In genomic region chrX:136336623-136337022, GRCh38 we compare ENCODE assay signal across 15 cellular contexts. TPM values are rescaled to one million over a fixed set of nuclear protein-coding genes. Genes with fewer than 3 reads are reported as not detected.
DNase-seq lines count a peak whose midpoint lies in the region; ATAC-seq and TF ChIP-seq lines count a peak whose summit lies in the region.
"Had no signal": no experiment of that assay in that cellular context is flagged by ENCODE, and none has a peak within 500 bp of the region (broad histone marks: within the 10 kb centered on the region; RNA-seq: fewer than 3 reads in every experiment).

No MANE protein-coding gene starts in this region.

- H3K4me3 ChIP-seq in cardiac muscle cell (no peak overlapping the region), OCI-LY3 (ENCODE audit: low read length) (no peak overlapping the region), esophagus squamous epithelium (no peak overlapping the region), smooth muscle cell (no peak overlapping the region)
- H3K4me3 ChIP-seq: GM23248, heart left ventricle had no signal

- no peak for TF ChIP-seq POLR2A in esophagus squamous epithelium (IDR thresholded peaks at IDR 0.05)

- H3K4me2 ChIP-seq in OCI-LY3 (ENCODE audit: low read length), result no peak overlapping the region
- H3K4me2 ChIP-seq in smooth muscle cell, result no peak overlapping the region

- ATAC-seq in left cardiac atrium (no peak), GM19324 (IDR thresholded peaks at IDR 0.05; ENCODE audit: low FRiP score, unreplicated experiment) (no peak), HG03175 (IDR thresholded peaks at IDR 0.05; ENCODE audit: unreplicated experiment) (no peak)
- ATAC-seq: activated CD4-positive, alpha-beta T cell treated with anti-CD3 and anti-CD28 coated beads for 36 hours; heart left ventricle had no signal

- H2AFZ ChIP-seq in OCI-LY3 (ENCODE audit: low read depth, low read length), result no peak overlapping the region
- H2AFZ ChIP-seq in smooth muscle cell (ENCODE audit: low read depth), result no peak overlapping the region
- H2AFZ ChIP-seq: GM23248 had no signal

- intact Hi-C loops in left cardiac atrium (cut with DNase I), result no loop called here
- intact Hi-C loops in esophagus squamous epithelium (cut with DNase I), result no loop called here

- H3K9me3 ChIP-seq in cardiac muscle cell (ENCODE audit: low read depth) (no peaks in the 10 kb centered on the region), OCI-LY3 (ENCODE audit: insufficient read depth, low read length) (no peaks in the 10 kb centered on the region; the same call in 1 of the 2 replicates), esophagus squamous epithelium (no peaks in the 10 kb centered on the region), smooth muscle cell (replicated peaks; ENCODE audit: low read depth) (no peaks in the 10 kb centered on the region)

- 90 to 100% methylated on average over 1 of the region's 1 CpG for WGBS in esophagus squamous epithelium, 2 donors
- WGBS in smooth muscle cell (ENCODE audit: low lambda C conversion rate), result 93% methylated on average over 1 of the region's 1 CpG

- H3K4me1 ChIP-seq in cardiac muscle cell (ENCODE audit: low read depth) (no peaks in the 10 kb centered on the region), OCI-LY3 (ENCODE audit: low read length) (no peaks in the 10 kb centered on the region), esophagus squamous epithelium (no peaks in the 10 kb centered on the region), smooth muscle cell (ENCODE audit: low read depth) (no peaks in the 10 kb centered on the region)
- H3K4me1 ChIP-seq: heart left ventricle had no signal

- H3K79me2 ChIP-seq in OCI-LY3 (ENCODE audit: low read length), result no peaks in the 10 kb centered on the region
- H3K79me2 ChIP-seq in smooth muscle cell (ENCODE audit: low read depth), result no peaks in the 10 kb centered on the region

- H3K27ac ChIP-seq in cardiac muscle cell, result no peak overlapping the region
- H3K27ac ChIP-seq in OCI-LY3 (ENCODE audit: low read length), result no peak overlapping the region
- H3K27ac ChIP-seq in esophagus squamous epithelium, result no peak overlapping the region
- H3K27ac ChIP-seq in smooth muscle cell (ENCODE audit: low read depth), result no peak overlapping the region
- H3K27ac ChIP-seq: GM23248, heart left ventricle had no signal

- TF ChIP-seq CTCF in cardiac muscle cell (IDR thresholded peaks at IDR 0.05; ENCODE audit: low read depth, low read length) (peak; percentile 31), OCI-LY3 (IDR thresholded peaks at IDR 0.05; ENCODE audit: low read depth, low read length) (0 out of 2 replicates have a peak, but pooled peaks have one; percentile 15), esophagus squamous epithelium (IDR thresholded peaks at IDR 0.05) (peak in 4 of 6 experiments; percentile 6 to 34 (median 23)), smooth muscle cell (IDR thresholded peaks at IDR 0.05; ENCODE audit: borderline replicate concordance, insufficient read depth, poor library complexity, severe bottlenecking) (peak; percentile 40)

- DNase-seq in cardiac muscle cell (ENCODE audit: low read depth in 1 of 2, low spot score in 1 of 2) (no peak), left cardiac atrium (no peak), esophagus squamous epithelium (lab: John Stamatoyannopoulos, UW) (no peak), smooth muscle cell (lab: John Stamatoyannopoulos, UW; ENCODE audit: unreplicated experiment) (no peak), LoVo (ENCODE audit: low spot score) (no peak)
- DNase-seq: activated CD4-positive, alpha-beta T cell treated with anti-CD3 and anti-CD28 coated beads for 36 hours; activated gamma-delta T cell treated with Interleukin-2 at 50 U/mL for 16 hours; GM23248; heart left ventricle; NCI-H524; retina had no signal

- H3K27me3 ChIP-seq in cardiac muscle cell, result no peaks in the 10 kb centered on the region
- no peaks in the 10 kb centered on the region for H3K27me3 ChIP-seq in OCI-LY3 (ENCODE audit: low read depth, low read length)
- no peaks in the 10 kb centered on the region for H3K27me3 ChIP-seq in esophagus squamous epithelium
- no peaks in the 10 kb centered on the region for H3K27me3 ChIP-seq in smooth muscle cell (ENCODE audit: low read depth)

- H3K36me3 ChIP-seq in cardiac muscle cell (no peaks in the 10 kb centered on the region), OCI-LY3 (replicated peaks; ENCODE audit: low read depth, low read length) (no peaks in the 10 kb centered on the region), esophagus squamous epithelium (no peaks in the 10 kb centered on the region), smooth muscle cell (ENCODE audit: low read depth) (no peaks in the 10 kb centered on the region)
- H3K36me3 ChIP-seq: heart left ventricle had no signal

- no peaks in the 10 kb centered on the region for H4K20me1 ChIP-seq in OCI-LY3 (ENCODE audit: insufficient read depth, low read length)
- H4K20me1 ChIP-seq in smooth muscle cell (ENCODE audit: low read depth), result no peaks in the 10 kb centered on the region

- H3F3A ChIP-seq in smooth muscle cell (ENCODE audit: low read depth), result no peaks in the 10 kb centered on the region

- H3K9ac ChIP-seq in OCI-LY3 (ENCODE audit: low read length) (no peak overlapping the region), smooth muscle cell (ENCODE audit: low read depth) (no peak overlapping the region)
- H3K9ac ChIP-seq: GM23248 had no signal

RNA-seq across cellular contexts. Expression of gene ADGRG4, which starts 35.9 kb away (rescaled TPM):
- not detected in 2 replicates for total RNA-seq in cardiac muscle cell
- polyA plus RNA-seq in cardiac muscle cell, result not detected in 2 replicates
- total RNA-seq in left cardiac atrium, result under 1 TPM in 1 of 2 donors, not detected in 1; 0.03 TPM
- total RNA-seq in esophagus squamous epithelium, result under 1 TPM in 1 of 4 donors, not detected in 3; 0.19 TPM
- total RNA-seq in smooth muscle cell, result not detected in 2 replicates
- polyA plus RNA-seq in smooth muscle cell, result 0.04 TPM in 1 of 2 replicates, not detected in the other
- total RNA-seq: activated CD4-positive, alpha-beta T cell treated with anti-CD3 and anti-CD28 coated beads for 36 hours; GM23248; temporal lobe had no signal
- polyA plus RNA-seq: GM23248, heart left ventricle had no signal
